In the genomic region with DNA sequence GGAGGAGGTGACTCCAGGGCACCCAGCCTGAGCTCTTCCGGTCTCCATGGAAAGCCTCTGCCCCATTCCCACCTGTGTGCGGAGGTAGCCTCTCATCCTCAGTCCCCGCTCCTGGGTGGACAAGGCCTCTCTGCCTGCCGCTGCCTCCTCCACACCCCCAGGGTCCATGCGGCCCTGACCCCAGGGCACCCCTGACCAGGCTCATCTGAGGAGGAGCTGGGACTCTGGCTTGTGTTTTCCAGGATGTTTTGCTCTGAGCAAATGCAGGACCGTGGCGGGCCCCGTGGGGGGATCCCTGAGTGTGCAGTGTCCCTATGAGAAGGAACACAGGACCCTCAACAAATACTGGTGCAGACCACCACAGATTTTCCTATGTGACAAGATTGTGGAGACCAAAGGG, we compare ENCODE assay signal across 17 cellular contexts. TPM values are rescaled to one million over a fixed set of nuclear protein-coding genes. Genes with fewer than 3 reads are reported as not detected.
A peak's percentile ranks its signal among the peaks of the same experiment; 100 is the strongest.
DNase-seq lines count a peak whose midpoint lies in the region; ATAC-seq and TF ChIP-seq lines count a peak whose summit lies in the region.
"Had no signal": no experiment of that assay in that cellular context is flagged by ENCODE, and none has a peak within 500 bp of the region (broad histone marks: within the 10 kb centered on the region; RNA-seq: fewer than 3 reads in every experiment).

No MANE protein-coding gene starts in this region.

- H3K9me3 Mint-ChIP-seq in activated naive CD8-positive, alpha-beta T cell treated with anti-CD3 and anti-CD28 coated beads, Interleukin-2, amount 10 ng/mL, durations not matched to agents 7 days and 5 days: peaks cover 15% of the 10 kb centered on the region
- H3K9me3 Mint-ChIP-seq in activated naive CD8-positive, alpha-beta T cell treated with anti-CD3 and anti-CD28 coated beads, Interleukin-2, amount 50 U/mL, for 24 hours: peaks cover 8% of the 10 kb centered on the region
- H3K9me3 Mint-ChIP-seq in T-cell (peaks cover 0 to 8% (median 5%) of the 10 kb centered on the region in 3 donors), glutamatergic neuron (ENCODE audit: unreplicated experiment) (peaks cover 9% of the 10 kb centered on the region)

- H3K36me3 Mint-ChIP-seq in activated naive CD8-positive, alpha-beta T cell treated with anti-CD3 and anti-CD28 coated beads, Interleukin-2, amount 10 ng/mL, durations not matched to agents 7 days and 5 days: peaks cover 30% of the 10 kb centered on the region
- peaks cover 41% of the 10 kb centered on the region for H3K36me3 Mint-ChIP-seq in activated naive CD8-positive, alpha-beta T cell treated with anti-CD3 and anti-CD28 coated beads, Interleukin-2, amount 50 U/mL, for 24 hours (ENCODE audit: low read depth)
- H3K36me3 Mint-ChIP-seq in T-cell (peaks cover 53% of the 10 kb centered on the region), glutamatergic neuron (ENCODE audit: unreplicated experiment) (peaks cover 13% of the 10 kb centered on the region)

- no peaks in the 10 kb centered on the region for H3K27me3 ChIP-seq in thymus (ENCODE audit: control insufficient read depth, insufficient read depth)

- peak overlapping the region; percentile 5 for H3K27ac ChIP-seq in thymus (ENCODE audit: low read depth)
- H3K27ac ChIP-seq: SJSA1 had no signal

- peaks cover 3% of the 10 kb centered on the region for H3K9me3 ChIP-seq in thymus (ENCODE audit: control insufficient read depth)
- H3K9me3 ChIP-seq: HAP-1 had no signal

- DNase-seq in activated naive CD8-positive, alpha-beta T cell treated with anti-CD3 and anti-CD28 coated beads, Interleukin-2, amount 10 ng/mL, durations not matched to agents 7 days and 5 days: no peak
- no peak for DNase-seq in activated naive CD8-positive, alpha-beta T cell treated with anti-CD3 and anti-CD28 coated beads, Interleukin-2, amount 50 U/mL, for 24 hours
- DNase-seq in T-cell (no peak), glutamatergic neuron (no peak), DMS53 (lab: John Stamatoyannopoulos, UW) (no peak), SW 1271 (lab: John Stamatoyannopoulos, UW) (no peak)
- DNase-seq: ACHN; DMS 273 treated with DMSO at 0.1 percent for 48 hours; Kasumi-1; NCI-H2081; NCI-H526 treated with DMSO at 0.1 percent for 48 hours; NK-92 treated with Interleukin-12 subunit alpha and Interleukin-12 subunit beta, amount 100 ng/mL, for 24 hours; PC-3 had no signal

- H3K4me1 Mint-ChIP-seq in activated naive CD8-positive, alpha-beta T cell treated with anti-CD3 and anti-CD28 coated beads, Interleukin-2, amount 10 ng/mL, durations not matched to agents 7 days and 5 days: peaks cover 23% of the 10 kb centered on the region
- H3K4me1 Mint-ChIP-seq in activated naive CD8-positive, alpha-beta T cell treated with anti-CD3 and anti-CD28 coated beads, Interleukin-2, amount 50 U/mL, for 24 hours: peaks cover 64% of the 10 kb centered on the region
- peaks cover 53 to 74% (median 57%) of the 10 kb centered on the region in 3 donors for H3K4me1 Mint-ChIP-seq in T-cell
- H3K4me1 Mint-ChIP-seq in glutamatergic neuron (ENCODE audit: low read depth, unreplicated experiment): peaks cover 7% of the 10 kb centered on the region

- peaks cover 4% of the 10 kb centered on the region for H3K27me3 Mint-ChIP-seq in activated naive CD8-positive, alpha-beta T cell treated with anti-CD3 and anti-CD28 coated beads, Interleukin-2, amount 10 ng/mL, durations not matched to agents 7 days and 5 days
- H3K27me3 Mint-ChIP-seq in activated naive CD8-positive, alpha-beta T cell treated with anti-CD3 and anti-CD28 coated beads, Interleukin-2, amount 50 U/mL, for 24 hours: no peaks in the 10 kb centered on the region
- H3K27me3 Mint-ChIP-seq in T-cell: no peaks in the 10 kb centered on the region
- H3K27me3 Mint-ChIP-seq in glutamatergic neuron (ENCODE audit: unreplicated experiment): peaks cover 8% of the 10 kb centered on the region

- H3K4me3 ChIP-seq in thymus (ENCODE audit: low read length): no peak overlapping the region
- H3K4me3 ChIP-seq: HAP-1, SJSA1 had no signal

- TF ChIP-seq CTCF in glutamatergic neuron (IDR thresholded peaks at IDR 0.05; ENCODE audit: partially characterized antibody, unreplicated experiment): no peak

- POLR2A ChIA-PET in activated naive CD8-positive, alpha-beta T cell treated with anti-CD3 and anti-CD28 coated beads, Interleukin-2, amount 10 ng/mL, durations not matched to agents 7 days and 5 days (lab: Charles Lee): no interaction called here
- POLR2A ChIA-PET in T-cell (lab: Charles Lee): no interaction called here

- ATAC-seq in activated naive CD8-positive, alpha-beta T cell treated with anti-CD3 and anti-CD28 coated beads, Interleukin-2, amount 10 ng/mL, durations not matched to agents 7 days and 5 days (ENCODE audit: low read depth): no peak
- ATAC-seq in activated naive CD8-positive, alpha-beta T cell treated with anti-CD3 and anti-CD28 coated beads, Interleukin-2, amount 50 U/mL, for 24 hours: no peak
- no peak for ATAC-seq in T-cell (replicated peaks in 1 of 4)
- no peak for ATAC-seq in HG03432 (IDR thresholded peaks at IDR 0.05; ENCODE audit: unreplicated experiment)
- ATAC-seq: PC-3 had no signal

- H3K4me1 ChIP-seq in thymus (ENCODE audit: control insufficient read depth, insufficient read depth, low read length): peaks cover 39% of the 10 kb centered on the region
- H3K4me1 ChIP-seq: HAP-1, SJSA1 had no signal

- no peak overlapping the region for H3K4me3 Mint-ChIP-seq in activated naive CD8-positive, alpha-beta T cell treated with anti-CD3 and anti-CD28 coated beads, Interleukin-2, amount 10 ng/mL, durations not matched to agents 7 days and 5 days
- no peak overlapping the region for H3K4me3 Mint-ChIP-seq in activated naive CD8-positive, alpha-beta T cell treated with anti-CD3 and anti-CD28 coated beads, Interleukin-2, amount 50 U/mL, for 24 hours
- H3K4me3 Mint-ChIP-seq in T-cell (peak overlapping the region in 1 of 3 donors; percentile 72), glutamatergic neuron (ENCODE audit: unreplicated experiment) (peak overlapping the region; percentile 55)

- CTCF ChIA-PET in T-cell (lab: Charles Lee): no interaction called here

- peak overlapping the region; percentile 75 for H3K27ac Mint-ChIP-seq in activated naive CD8-positive, alpha-beta T cell treated with anti-CD3 and anti-CD28 coated beads, Interleukin-2, amount 10 ng/mL, durations not matched to agents 7 days and 5 days
- H3K27ac Mint-ChIP-seq in activated naive CD8-positive, alpha-beta T cell treated with anti-CD3 and anti-CD28 coated beads, Interleukin-2, amount 50 U/mL, for 24 hours: no peak overlapping the region
- H3K27ac Mint-ChIP-seq in T-cell (peak overlapping the region; percentile 84), glutamatergic neuron (ENCODE audit: unreplicated experiment) (no peak overlapping the region)

- WGBS in thymus: 98% methylated on average over 8 of the region's 8 CpGs

- H3K36me3 ChIP-seq in thymus (ENCODE audit: control insufficient read depth, insufficient read depth): peaks cover 10% of the 10 kb centered on the region
- H3K36me3 ChIP-seq: HAP-1, SJSA1 had no signal

RNA-seq across cellular contexts. Expression of a gene that starts 6.9 kb away (rescaled TPM):
- total RNA-seq in activated naive CD8-positive, alpha-beta T cell treated with anti-CD3 and anti-CD28 coated beads, Interleukin-2, amount 10 ng/mL, durations not matched to agents 7 days and 5 days: 10 to 100 TPM; 10.6 to 12.7 TPM
- 10 to 100 TPM in 4 of 5 donors, 1 to 10 TPM in 1; 9.2 to 18.8 (median 12.5) TPM for total RNA-seq in T-cell
- 0.25 TPM for total RNA-seq in glutamatergic neuron (ENCODE audit: unreplicated experiment)
- 26.7 TPM for polyA plus RNA-seq in thymus
- total RNA-seq: PC-3, SJSA1 had no signal

RNA-seq across cellular contexts. Expression of a gene that starts 41.4 kb away (rescaled TPM):
- total RNA-seq in activated naive CD8-positive, alpha-beta T cell treated with anti-CD3 and anti-CD28 coated beads, Interleukin-2, amount 10 ng/mL, durations not matched to agents 7 days and 5 days: not detected
- total RNA-seq in T-cell (1 to 10 TPM in 1 of 5 donors, under 1 TPM in 2, not detected in 2; 0.46 to 1.5 (median 0.55) TPM), glutamatergic neuron (ENCODE audit: unreplicated experiment) (93.3 TPM)
- polyA plus RNA-seq in thymus: 14.3 TPM

RNA-seq across cellular contexts. Expression of a gene that starts 58.0 kb away (rescaled TPM):
- not detected for total RNA-seq in activated naive CD8-positive, alpha-beta T cell treated with anti-CD3 and anti-CD28 coated beads, Interleukin-2, amount 10 ng/mL, durations not matched to agents 7 days and 5 days
- total RNA-seq in T-cell: not detected
- not detected for total RNA-seq in glutamatergic neuron (ENCODE audit: unreplicated experiment)
- 0.64 TPM for polyA plus RNA-seq in thymus
- total RNA-seq: PC-3, SJSA1 had no signal

Comparison
In these comparisons a context has a peak if more than half of its experiments do, and no peak if none do; other contexts are left out.
1. H3K27ac Mint-ChIP-seq: peak in activated naive CD8-positive, alpha-beta T cell treated with anti-CD3 and anti-CD28 coated beads, Interleukin-2, amount 10 ng/mL, durations not matched to agents 7 days and 5 days (single experiment) and T-cell (2 of 2); none in activated naive CD8-positive, alpha-beta T cell treated with anti-CD3 and anti-CD28 coated beads, Interleukin-2, amount 50 U/mL, for 24 hours (single experiment) and glutamatergic neuron (single experiment).
2. RNA of a gene that starts 41.4 kb away (total RNA-seq): 93.3 TPM in glutamatergic neuron (single experiment); 0.46 to 1.5 TPM in T-cell and not detected in activated naive CD8-positive, alpha-beta T cell treated with anti-CD3 and anti-CD28 coated beads, Interleukin-2, amount 10 ng/mL, durations not matched to agents 7 days and 5 days; every median in the first group is over 10 times any median in the second.